In genomic region chr15:100114100-100114499, GRCh38 we compare ENCODE assay signal across 10 cellular contexts.
DNase-seq lines count a peak whose midpoint lies in the region; ATAC-seq, FAIRE-seq and TF ChIP-seq lines count a peak whose summit lies in the region.
"Had no signal": no experiment of that assay in that cellular context is flagged by ENCODE, and none has a peak within 500 bp of the region (broad histone marks: within the 10 kb centered on the region; RNA-seq: fewer than 3 reads in every experiment).

No MANE protein-coding gene starts in this region.

- no TSS peak for BruUV-seq in IMR-90 (replicated peaks; lab: Mats Ljungman, UMichigan)
- no TSS peak for BruUV-seq in OCI-LY7 (replicated peaks; lab: Mats Ljungman, UMichigan)

- peak overlapping the region; percentile 53; the same call in 1 of the 2 replicates for H3K9ac ChIP-seq in IMR-90 (ENCODE audit: low read depth, low read length)
- H3K9ac ChIP-seq in kidney (ENCODE audit: low read length in 2 of 2), result no peak overlapping the region

- H3K27me3 ChIP-seq in IMR-90 (ENCODE audit: control insufficient read depth, insufficient read depth, low read length) (no peaks in the 10 kb centered on the region), body of pancreas (no peaks in the 10 kb centered on the region), spleen (replicated peaks in 1 of 7) (no peaks in the 10 kb centered on the region)
- H3K27me3 ChIP-seq in effector memory CD4-positive, alpha-beta T cell (replicated peaks; ENCODE audit: control insufficient read depth, insufficient read depth, low read length, poor library complexity, severe bottlenecking), result no peaks in the 10 kb centered on the region

- H3K4me3 ChIP-seq in IMR-90 (ENCODE audit: insufficient read depth, low read depth, low read length), result peak overlapping the region; percentile 16; the same call in 1 of the 2 replicates
- H3K4me3 ChIP-seq in body of pancreas, result no peak overlapping the region
- peak overlapping the region in 1 of 2 donors; percentile 13 for H3K4me3 ChIP-seq in kidney (ENCODE audit: low read length in 2 of 2)
- peak overlapping the region in 1 of 8 donors; percentile 22 for H3K4me3 ChIP-seq in spleen
- no peak overlapping the region for H3K4me3 ChIP-seq in OCI-LY7 (ENCODE audit: low read depth, low read length, poor library complexity, severe bottlenecking)
- no peak overlapping the region for H3K4me3 ChIP-seq in effector memory CD4-positive, alpha-beta T cell (ENCODE audit: insufficient read depth, low read depth, low read length, poor library complexity, severe bottlenecking)

- H2AFZ ChIP-seq in IMR-90 (replicated peaks; ENCODE audit: low read length, poor library complexity), result peak overlapping the region; percentile 91
- H2AFZ ChIP-seq in OCI-LY7 (ENCODE audit: low read length), result no peak overlapping the region

- H3K27ac ChIP-seq in IMR-90 (ENCODE audit: insufficient read depth, low read length) (peak overlapping the region; percentile 57), body of pancreas (peak overlapping the region; percentile 53 to 84 (median 70)), kidney (ENCODE audit: low read depth in 2 of 2, low read length in 2 of 2) (peak overlapping the region; percentile 23 to 58), spleen (peak overlapping the region; percentile 22 to 83 (median 66)), OCI-LY7 (ENCODE audit: low read depth, low read length, poor library complexity, severe bottlenecking) (no peak overlapping the region)
- H3K27ac ChIP-seq in effector memory CD4-positive, alpha-beta T cell (ENCODE audit: insufficient read depth, low read length, poor library complexity, severe bottlenecking), result no peak overlapping the region

- peak overlapping the region; percentile 95 for H3K4ac ChIP-seq in IMR-90 (ENCODE audit: low read depth, low read length)

- peaks cover 32% of the 10 kb centered on the region for H3K4me1 ChIP-seq in IMR-90 (ENCODE audit: control insufficient read depth, insufficient read depth, low read length)
- H3K4me1 ChIP-seq in body of pancreas, result peaks cover 7% of the 10 kb centered on the region
- H3K4me1 ChIP-seq in kidney (ENCODE audit: control insufficient read depth in 1 of 2, insufficient read depth in 1 of 2, low read depth in 1 of 2, low read length in 2 of 2), result peaks cover 5 to 19% of the 10 kb centered on the region in 2 donors
- H3K4me1 ChIP-seq in spleen, result peaks cover 5 to 40% (median 20%) of the 10 kb centered on the region in 6 donors
- peaks cover 11% of the 10 kb centered on the region for H3K4me1 ChIP-seq in OCI-LY7 (ENCODE audit: insufficient read depth, low read length, poor library complexity, severe bottlenecking)
- H3K4me1 ChIP-seq in effector memory CD4-positive, alpha-beta T cell (ENCODE audit: control insufficient read depth, insufficient read depth, low read length, poor library complexity, severe bottlenecking), result peaks cover 9% of the 10 kb centered on the region

- ATAC-seq in IMR-90 (ENCODE audit: low read depth) (peak; percentile 91), body of pancreas (peak; percentile 89)

- peak; percentile 34; the same call in 1 of the 2 replicates for TF ChIP-seq POLR2A in IMR-90 (IDR thresholded peaks at IDR 0.05; ENCODE audit: low read depth, low read length)
- peak; percentile 18 to 65 (median 54) for TF ChIP-seq POLR2A in body of pancreas (IDR thresholded peaks at IDR 0.05)
- TF ChIP-seq POLR2A in spleen (IDR thresholded peaks at IDR 0.05), result no peak

- CTCF ChIA-PET in IMR-90 (lab: Yijun Ruan, JAX) (no interaction called here), OCI-LY7 (lab: Charles Lee; ENCODE audit: unreplicated experiment) (no interaction called here)

- H4K5ac ChIP-seq in IMR-90 (ENCODE audit: low read depth, low read length), result peak overlapping the region; percentile 65

- H3K23ac ChIP-seq in IMR-90 (ENCODE audit: low read depth, low read length), result peak overlapping the region; percentile 77; the same call in 1 of the 2 replicates

- no peaks in the 10 kb centered on the region for H3K9me2 ChIP-seq in OCI-LY7 (ENCODE audit: insufficient read depth, low read length)

- H3K79me2 ChIP-seq in OCI-LY7 (ENCODE audit: insufficient read depth, low read depth, low read length), result no peaks in the 10 kb centered on the region

- dilution Hi-C loops in IMR-90 (cut with HindIII; ENCODE audit: low sequenced_read_pairs, unreplicated experiment), result no loop called here

- peak overlapping the region; percentile 91 for H2BK5ac ChIP-seq in IMR-90 (ENCODE audit: low read depth, low read length, poor library complexity, severe bottlenecking)

- in situ Hi-C loops in IMR-90 (cut with MboI; ENCODE audit: low sequenced_read_pairs), result loop anchor here (25.0 kb wide), 1 partner anchor 852 kb away; the partner anchor contains the start of gene LRRC28

- FAIRE-seq in kidney (lab: Jason Lieb, UNC), result no peak

- peak overlapping the region; percentile 67 for H3K18ac ChIP-seq in IMR-90 (ENCODE audit: low read depth, low read length)

- H3K79me1 ChIP-seq in IMR-90 (ENCODE audit: low read depth in 1 of 2, low read length in 2 of 2), result no peaks in the 10 kb centered on the region

- POLR2A ChIA-PET in IMR-90 (lab: Charles Lee; ENCODE audit: unreplicated experiment) (interaction anchor here (0.6 kb wide), 1 partner anchor 33 kb away, joined by 4 read pairs; no protein-coding TSS in a partner anchor), OCI-LY7 (lab: Charles Lee) (no interaction called here)

- no peak for TF ChIP-seq CTCF in IMR-90 (conservative IDR thresholded peaks at IDR 0.05; ENCODE audit: low read depth, low read length)
- TF ChIP-seq CTCF in body of pancreas (IDR thresholded peaks at IDR 0.05), result no peak
- TF ChIP-seq CTCF in kidney (IDR thresholded peaks at IDR 0.05; ENCODE audit: borderline replicate concordance, extremely low read depth, insufficient read depth), result no peak
- no peak for TF ChIP-seq CTCF in spleen (IDR thresholded peaks at IDR 0.05 in 8 of 11, conservative IDR thresholded peaks at IDR 0.05 in 3 of 11)
- no peak for TF ChIP-seq CTCF in OCI-LY7 (conservative IDR thresholded peaks at IDR 0.05; ENCODE audit: low read length)

- H4K20me1 ChIP-seq in IMR-90 (ENCODE audit: insufficient read depth, low read length) (no peaks in the 10 kb centered on the region), OCI-LY7 (ENCODE audit: insufficient read depth, low read length) (no peaks in the 10 kb centered on the region)

- peak overlapping the region; percentile 89; the same call in 2 of the 3 replicates for H2BK15ac ChIP-seq in IMR-90 (ENCODE audit: low read depth, low read length)

- peak overlapping the region; percentile 96 for H2BK20ac ChIP-seq in IMR-90 (ENCODE audit: low read depth, low read length)

- peak overlapping the region; percentile 21 for H2AK9ac ChIP-seq in IMR-90 (replicated peaks; ENCODE audit: low read depth, low read length, poor library complexity)

- peak overlapping the region; percentile 91 for H4K91ac ChIP-seq in IMR-90 (ENCODE audit: insufficient read depth, low read depth, low read length)

- WGBS in IMR-90 (ENCODE audit: extremely low coverage in 2 of 2, insufficient read length in 1 of 2), 2 experiments, result no CpG with 5 or more reads among the region's 8 CpGs
- WGBS in body of pancreas, 2 donors, result 38 to 51% methylated on average over 8 of the region's 8 CpGs
- 6 to 21% (median 10%) methylated on average over 8 of the region's 8 CpGs for WGBS in spleen, 5 donors

- peak overlapping the region; percentile 98 for H2BK120ac ChIP-seq in IMR-90 (ENCODE audit: low read depth, low read length)

- no peaks in the 10 kb centered on the region for H3K36me3 ChIP-seq in IMR-90 (ENCODE audit: control insufficient read depth, insufficient read depth, low read length)
- H3K36me3 ChIP-seq in body of pancreas (replicated peaks in 1 of 2; ENCODE audit: insufficient read depth in 1 of 2, low read depth in 2 of 2), result no peaks in the 10 kb centered on the region
- no peaks in the 10 kb centered on the region for H3K36me3 ChIP-seq in kidney (ENCODE audit: control insufficient read depth in 1 of 2, insufficient read depth in 2 of 2, low read length in 2 of 2)
- no peaks in the 10 kb centered on the region for H3K36me3 ChIP-seq in spleen
- H3K36me3 ChIP-seq in OCI-LY7 (ENCODE audit: insufficient read depth, low read length), result no peaks in the 10 kb centered on the region
- H3K36me3 ChIP-seq in effector memory CD4-positive, alpha-beta T cell (ENCODE audit: control insufficient read depth, insufficient read depth, low read length), result no peaks in the 10 kb centered on the region

- no peak for TF ChIP-seq RAD21 in IMR-90 (IDR thresholded peaks at IDR 0.05; ENCODE audit: low read length)

- H3K9me1 ChIP-seq in IMR-90 (ENCODE audit: insufficient read depth, low read length), result peaks cover 32% of the 10 kb centered on the region

- peak overlapping the region; percentile 77; the same call in 1 of the 2 replicates for H3K56ac ChIP-seq in IMR-90 (ENCODE audit: extremely low read depth, insufficient read depth, low read length)

- peak overlapping the region; percentile 92 for H3K4me2 ChIP-seq in IMR-90 (ENCODE audit: low read depth, low read length)
- no peak overlapping the region for H3K4me2 ChIP-seq in OCI-LY7 (ENCODE audit: low read length)

- H3K14ac ChIP-seq in IMR-90 (replicated peaks; ENCODE audit: low read depth, low read length), result peak overlapping the region; percentile 89

- intact Hi-C loops in IMR-90 (cut with micrococcal nuclease), result no loop called here
- intact Hi-C loops in body of pancreas (cut with DNase I), result no loop called here
- intact Hi-C loops in kidney (cut with DNase I), result no loop called here
- intact Hi-C loops in spleen (cut with DNase I; ENCODE audit: low total_unique reads), result no loop called here
- intact Hi-C loops in OCI-LY7 (cut with micrococcal nuclease; ENCODE audit: unreplicated experiment), result no loop called here

- H4K8ac ChIP-seq in IMR-90 (ENCODE audit: low read depth in 2 of 2, low read length in 2 of 2), result peak overlapping the region; percentile 84 to 94

- H3K9me3 ChIP-seq in IMR-90 (ENCODE audit: control insufficient read depth, insufficient read depth, low read length) (no peaks in the 10 kb centered on the region), body of pancreas (no peaks in the 10 kb centered on the region), kidney (ENCODE audit: control insufficient read depth in 1 of 2, low read length in 2 of 2) (no peaks in the 10 kb centered on the region), spleen (peaks cover 0 to 9% (median 0%) of the 10 kb centered on the region in 8 donors), OCI-LY7 (ENCODE audit: low read length) (no peaks in the 10 kb centered on the region)
- H3K9me3 ChIP-seq in effector memory CD4-positive, alpha-beta T cell (ENCODE audit: control insufficient read depth, low read length), result no peaks in the 10 kb centered on the region

- no peak overlapping the region for H2AK5ac ChIP-seq in IMR-90 (ENCODE audit: low read depth, low read length)

- peak; percentile 92 for DNase-seq in IMR-90
- DNase-seq in body of pancreas, result peak; percentile 45 to 74 (median 62)
- DNase-seq in kidney, result no peak
- DNase-seq in spleen, result peak; percentile 35
- no peak for DNase-seq in NCI-H1436 (lab: John Stamatoyannopoulos, UW)
- no peak for DNase-seq in NCI-H128 (lab: John Stamatoyannopoulos, UW; ENCODE audit: unreplicated experiment)
- no peak for DNase-seq in OCI-LY7 (ENCODE audit: low spot score)
- DNase-seq in effector memory CD4-positive, alpha-beta T cell, result no peak
- DNase-seq: activated T-cell treated with anti-CD3 and anti-CD28 coated beads, Interleukin-2, amount 50 U/mL, for 1 hour; NCI-H1105 had no signal

TF ChIP-seq in IMR-90, 13 proteins besides CTCF, POLR2A, EP300 and RAD21 (continues in another document):
- TF ChIP-seq RCOR1 (IDR thresholded peaks at IDR 0.05; ENCODE audit: insufficient replicate concordance, low read length) (no peak), NFE2L2 (IDR thresholded peaks at IDR 0.05; ENCODE audit: low read depth, low read length) (no peak)

Comparison
In these comparisons a context has a peak if more than half of its experiments do, and no peak if none do; other contexts are left out.
1. DNase-seq: peak in IMR-90 (single experiment), body of pancreas (4 of 4) and spleen (single experiment); none in kidney (single experiment), NCI-H1436 (single experiment), NCI-H128 (single experiment), OCI-LY7 (single experiment) and effector memory CD4-positive, alpha-beta T cell (0 of 3).
2. H3K27ac ChIP-seq: peak in IMR-90 (single experiment), body of pancreas (4 of 4), kidney (2 of 2) and spleen (8 of 8); none in OCI-LY7 (single experiment) and effector memory CD4-positive, alpha-beta T cell (single experiment).
3. POLR2A ChIP-seq: peak in IMR-90 (single experiment) and body of pancreas (3 of 3); none in spleen (0 of 3).